ENCODE assay signal across 16 cellular contexts in genomic region chr22:19971276-19972124, GRCh38. TPM values are rescaled to one million over a fixed set of nuclear protein-coding genes. Genes with fewer than 3 reads are reported as not detected.
DNase-seq lines count a peak whose midpoint lies in the region; ATAC-seq and TF ChIP-seq lines count a peak whose summit lies in the region.
"Had no signal": no experiment of that assay in that cellular context is flagged by ENCODE, and none has a peak within 500 bp of the region (broad histone marks: within the 10 kb centered on the region; RNA-seq: fewer than 3 reads in every experiment).

No MANE protein-coding gene starts in this region.

- H3K4me1 ChIP-seq in naive thymus-derived CD4-positive, alpha-beta T cell (ENCODE audit: control insufficient read depth in 2 of 2, insufficient read depth in 2 of 2, low read length in 2 of 2), result peaks cover 7 to 11% of the 10 kb centered on the region in 2 donors
- peaks cover 16 to 30% (median 24%) of the 10 kb centered on the region in 4 donors for H3K4me1 ChIP-seq in upper lobe of left lung
- H3K4me1 ChIP-seq: parathyroid adenoma had no signal

- no peaks in the 10 kb centered on the region for H3K27me3 Mint-ChIP-seq in activated naive CD8-positive, alpha-beta T cell treated with anti-CD3 and anti-CD28 coated beads, Interleukin-2, amount 50 U/mL, for 24 hours
- no peaks in the 10 kb centered on the region for H3K27me3 Mint-ChIP-seq in activated naive CD8-positive, alpha-beta T cell treated with anti-CD3 and anti-CD28 coated beads for 36 hours
- H3K27me3 Mint-ChIP-seq in naive thymus-derived CD4-positive, alpha-beta T cell, result no peaks in the 10 kb centered on the region

- H3K27me3 ChIP-seq in naive thymus-derived CD4-positive, alpha-beta T cell (ENCODE audit: control insufficient read depth in 2 of 2, insufficient read depth in 2 of 2, low read length in 2 of 2), result no peaks in the 10 kb centered on the region
- H3K27me3 ChIP-seq in upper lobe of left lung, result no peaks in the 10 kb centered on the region
- H3K27me3 ChIP-seq: brain microvascular endothelial cell had no signal

- peak overlapping the region; percentile 54 for H3K27ac ChIP-seq in cingulate gyrus (ENCODE audit: low read depth, low read length)
- H3K27ac ChIP-seq in naive thymus-derived CD4-positive, alpha-beta T cell (ENCODE audit: low read depth, low read length), result no peak overlapping the region
- peak overlapping the region in 3 of 4 donors; percentile 2 to 33 (median 3) for H3K27ac ChIP-seq in upper lobe of left lung
- H3K27ac ChIP-seq: brain microvascular endothelial cell, parathyroid adenoma had no signal

- 44 to 57% methylated on average over 19 to 27 of the region's 28 CpGs for WGBS in upper lobe of left lung, 2 donors

- peaks cover 6% of the 10 kb centered on the region for H3K36me3 Mint-ChIP-seq in activated naive CD8-positive, alpha-beta T cell treated with anti-CD3 and anti-CD28 coated beads, Interleukin-2, amount 50 U/mL, for 24 hours (ENCODE audit: low read depth)
- no peaks in the 10 kb centered on the region for H3K36me3 Mint-ChIP-seq in activated naive CD8-positive, alpha-beta T cell treated with anti-CD3 and anti-CD28 coated beads for 36 hours
- peaks cover 0 to 11% (median 0%) of the 10 kb centered on the region in 5 donors for H3K36me3 Mint-ChIP-seq in naive thymus-derived CD4-positive, alpha-beta T cell
- H3K36me3 Mint-ChIP-seq: activated naive CD4-positive, alpha-beta T cell treated with anti-CD3 and anti-CD28 coated beads, Interleukin-2, amount 50 U/mL, for 72 hours had no signal

- TF ChIP-seq POLR2A in upper lobe of left lung (IDR thresholded peaks at IDR 0.05), result peak in 1 of 4 donors; percentile 8

- H3K4me3 ChIP-seq in naive thymus-derived CD4-positive, alpha-beta T cell (ENCODE audit: low read length), result no peak overlapping the region
- H3K4me3 ChIP-seq in upper lobe of left lung, result no peak overlapping the region
- H3K4me3 ChIP-seq: smooth muscle cell had no signal

- DNase-seq in activated naive CD8-positive, alpha-beta T cell treated with anti-CD3 and anti-CD28 coated beads, Interleukin-2, amount 50 U/mL, for 24 hours, result no peak
- no peak for DNase-seq in activated naive CD8-positive, alpha-beta T cell treated with anti-CD3 and anti-CD28 coated beads for 36 hours
- DNase-seq in naive thymus-derived CD4-positive, alpha-beta T cell, result peak in 1 of 9 donors; percentile 27
- DNase-seq in upper lobe of left lung (peak; percentile 75 to 80), pons (ENCODE audit: low spot score) (no peak), cerebellar cortex (ENCODE audit: low spot score) (no peak)
- DNase-seq: activated CD4-positive, CD25-positive, alpha-beta regulatory T cell; brain microvascular endothelial cell; Karpas-422; NCI-H226 had no signal

- H3K4me1 Mint-ChIP-seq in activated naive CD8-positive, alpha-beta T cell treated with anti-CD3 and anti-CD28 coated beads, Interleukin-2, amount 50 U/mL, for 24 hours, result peaks cover 13% of the 10 kb centered on the region
- peaks cover 9% of the 10 kb centered on the region for H3K4me1 Mint-ChIP-seq in activated naive CD8-positive, alpha-beta T cell treated with anti-CD3 and anti-CD28 coated beads for 36 hours
- peaks cover 12 to 35% (median 13%) of the 10 kb centered on the region in 7 donors for H3K4me1 Mint-ChIP-seq in naive thymus-derived CD4-positive, alpha-beta T cell

- no peak for TF ChIP-seq CTCF in upper lobe of left lung (IDR thresholded peaks at IDR 0.05)

- CTCF ChIA-PET in naive thymus-derived CD4-positive, alpha-beta T cell (lab: Charles Lee), result interaction anchor here (0.5 to 1.6 kb wide), 6 partner anchors 42 to 354 kb away, joined by 3 to 5 read pairs (median 4); no protein-coding TSS in a partner anchor

- no peak for TF ChIP-seq EP300 in upper lobe of left lung (IDR thresholded peaks at IDR 0.05)

- H3K9me3 Mint-ChIP-seq in activated naive CD8-positive, alpha-beta T cell treated with anti-CD3 and anti-CD28 coated beads, Interleukin-2, amount 50 U/mL, for 24 hours, result no peaks in the 10 kb centered on the region
- no peaks in the 10 kb centered on the region for H3K9me3 Mint-ChIP-seq in activated naive CD8-positive, alpha-beta T cell treated with anti-CD3 and anti-CD28 coated beads for 36 hours
- no peaks in the 10 kb centered on the region for H3K9me3 Mint-ChIP-seq in naive thymus-derived CD4-positive, alpha-beta T cell
- H3K9me3 Mint-ChIP-seq: activated naive CD4-positive, alpha-beta T cell treated with anti-CD3 and anti-CD28 coated beads, Interleukin-2, amount 50 U/mL, for 72 hours; T-helper 1 cell treated with Interleukin-12 subunit alpha and Interleukin-12 subunit beta and Interleukin-4 antibody, amounts not matched to agents 30 μg/mL and 1 μg/mL, for 36 hours had no signal

- POLR2A ChIA-PET in naive thymus-derived CD4-positive, alpha-beta T cell (lab: Charles Lee), result no interaction called here

- H3K27ac Mint-ChIP-seq in activated naive CD8-positive, alpha-beta T cell treated with anti-CD3 and anti-CD28 coated beads, Interleukin-2, amount 50 U/mL, for 24 hours, result no peak overlapping the region
- H3K27ac Mint-ChIP-seq in activated naive CD8-positive, alpha-beta T cell treated with anti-CD3 and anti-CD28 coated beads for 36 hours, result no peak overlapping the region
- peak overlapping the region in 1 of 9 donors; percentile 36 for H3K27ac Mint-ChIP-seq in naive thymus-derived CD4-positive, alpha-beta T cell
- H3K27ac Mint-ChIP-seq: T-helper 1 cell treated with Interleukin-12 subunit alpha and Interleukin-12 subunit beta and Interleukin-4 antibody, amounts not matched to agents 30 μg/mL and 1 μg/mL, for 36 hours had no signal

- intact Hi-C loops in naive thymus-derived CD4-positive, alpha-beta T cell (cut with micrococcal nuclease), result loop anchor here in 1 of 2 donors (5.0 kb wide), 1 partner anchor 146 kb away; the partner anchor contains the start of genes RANBP1 and TRMT2A

- no peaks in the 10 kb centered on the region for H3K9me3 ChIP-seq in naive thymus-derived CD4-positive, alpha-beta T cell (ENCODE audit: control insufficient read depth in 2 of 3, low read length in 3 of 3)
- H3K9me3 ChIP-seq in upper lobe of left lung, result no peaks in the 10 kb centered on the region

- ATAC-seq in activated naive CD8-positive, alpha-beta T cell treated with anti-CD3 and anti-CD28 coated beads, Interleukin-2, amount 50 U/mL, for 24 hours, result peak; percentile 3
- ATAC-seq in naive thymus-derived CD4-positive, alpha-beta T cell, result peak; percentile 31
- peak in 1 of 2 donors; percentile 61 for ATAC-seq in upper lobe of left lung (ENCODE audit: low FRiP score in 2 of 2)
- ATAC-seq in GM21515 (IDR thresholded peaks at IDR 0.05; ENCODE audit: unreplicated experiment), result no peak

- H3K36me3 ChIP-seq in naive thymus-derived CD4-positive, alpha-beta T cell (ENCODE audit: control insufficient read depth in 2 of 3, insufficient read depth in 3 of 3, low read length in 3 of 3), result peaks cover 0 to 30% (median 0%) of the 10 kb centered on the region in 3 experiments
- H3K36me3 ChIP-seq in upper lobe of left lung, result peaks cover 5 to 65% (median 28%) of the 10 kb centered on the region in 4 donors

- no peak overlapping the region for H3K4me3 Mint-ChIP-seq in activated naive CD8-positive, alpha-beta T cell treated with anti-CD3 and anti-CD28 coated beads, Interleukin-2, amount 50 U/mL, for 24 hours
- H3K4me3 Mint-ChIP-seq in activated naive CD8-positive, alpha-beta T cell treated with anti-CD3 and anti-CD28 coated beads for 36 hours, result no peak overlapping the region
- H3K4me3 Mint-ChIP-seq in naive thymus-derived CD4-positive, alpha-beta T cell, result peak overlapping the region in 2 of 10 donors; percentile 23 to 52
- H3K4me3 Mint-ChIP-seq: T-helper 1 cell treated with Interleukin-12 subunit alpha and Interleukin-12 subunit beta and Interleukin-4 antibody, amounts not matched to agents 30 μg/mL and 1 μg/mL, for 36 hours had no signal

RNA-seq across cellular contexts. Expression of gene TXNRD2, which starts 29.9 kb away (rescaled TPM):
- total RNA-seq in activated naive CD8-positive, alpha-beta T cell treated with anti-CD3 and anti-CD28 coated beads for 36 hours, result 10 to 100 TPM; 20.3 to 20.9 TPM
- 10 to 100 TPM; 24.7 to 39.0 (median 36.7) TPM for total RNA-seq in naive thymus-derived CD4-positive, alpha-beta T cell
- polyA plus RNA-seq in naive thymus-derived CD4-positive, alpha-beta T cell, result 10 to 100 TPM; 14.0 to 15.2 TPM
- 10 to 100 TPM; 29.6 to 78.6 (median 49.3) TPM for total RNA-seq in upper lobe of left lung
- total RNA-seq: smooth muscle cell had no signal

RNA-seq across cellular contexts. Expression of gene COMT, which starts 29.9 kb away (rescaled TPM):
- 10 to 100 TPM; 76.1 to 79.6 TPM for total RNA-seq in activated naive CD8-positive, alpha-beta T cell treated with anti-CD3 and anti-CD28 coated beads for 36 hours
- total RNA-seq in naive thymus-derived CD4-positive, alpha-beta T cell, result 10 to 100 TPM; 30.0 to 80.7 (median 36.7) TPM
- 100 to 1,000 TPM in 1 of 2 donors, 10 to 100 TPM in 1; 85.0 to 105 TPM for polyA plus RNA-seq in naive thymus-derived CD4-positive, alpha-beta T cell
- total RNA-seq in upper lobe of left lung, result 100 to 1,000 TPM; 136 to 475 (median 272) TPM

RNA-seq across cellular contexts. Expression of gene ARVCF, which starts 45.1 kb away (rescaled TPM):
- total RNA-seq in activated naive CD8-positive, alpha-beta T cell treated with anti-CD3 and anti-CD28 coated beads for 36 hours, result 1 to 10 TPM; 1.1 to 1.6 TPM
- total RNA-seq in naive thymus-derived CD4-positive, alpha-beta T cell, result 1 to 10 TPM; 2.8 to 9.2 (median 5.8) TPM
- 1 to 10 TPM in 1 of 2 donors, under 1 TPM in 1; 0.74 to 1.7 TPM for polyA plus RNA-seq in naive thymus-derived CD4-positive, alpha-beta T cell
- total RNA-seq in upper lobe of left lung, result 10 to 100 TPM; 18.5 to 54.5 (median 22.8) TPM

RNA-seq across cellular contexts. Expression of gene TANGO2, which starts 49.4 kb away (rescaled TPM):
- 10 to 100 TPM; 16.5 to 21.5 TPM for total RNA-seq in activated naive CD8-positive, alpha-beta T cell treated with anti-CD3 and anti-CD28 coated beads for 36 hours
- 10 to 100 TPM; 21.3 to 43.1 (median 38.6) TPM for total RNA-seq in naive thymus-derived CD4-positive, alpha-beta T cell
- polyA plus RNA-seq in naive thymus-derived CD4-positive, alpha-beta T cell, result 10 to 100 TPM; 20.0 to 41.3 TPM
- total RNA-seq in upper lobe of left lung, result 10 to 100 TPM; 33.9 to 94.3 (median 55.0) TPM

Comparison
In these comparisons a context has a peak if more than half of its experiments do, and no peak if none do; other contexts are left out.
1. DNase-seq: peak in upper lobe of left lung (2 of 2); none in activated naive CD8-positive, alpha-beta T cell treated with anti-CD3 and anti-CD28 coated beads, Interleukin-2, amount 50 U/mL, for 24 hours (single experiment), activated naive CD8-positive, alpha-beta T cell treated with anti-CD3 and anti-CD28 coated beads for 36 hours (single experiment), pons (single experiment) and cerebellar cortex (single experiment).